In the genomic region with DNA sequence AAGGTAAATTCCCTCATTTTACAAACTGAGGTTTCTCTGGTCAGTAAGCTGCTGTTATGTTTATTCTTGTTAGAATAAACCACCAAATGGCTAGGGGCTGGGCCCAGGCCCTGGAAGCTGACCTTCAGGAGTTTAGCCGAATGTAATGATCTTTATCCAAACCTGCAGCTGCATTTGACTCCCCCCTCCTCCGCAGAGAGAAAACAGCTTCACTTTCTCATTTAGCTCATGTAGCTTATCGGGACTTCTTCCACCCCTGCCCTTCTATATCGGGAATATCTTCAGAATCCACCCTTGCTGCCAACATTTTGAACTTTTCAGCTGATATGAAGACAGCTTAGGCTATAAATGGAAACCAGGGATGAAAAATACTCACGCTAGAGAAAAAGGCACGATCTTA, we compare ENCODE assay signal across 15 cellular contexts.
DNase-seq lines count a peak whose midpoint lies in the region; ATAC-seq and TF ChIP-seq lines count a peak whose summit lies in the region.
"Had no signal": no experiment of that assay in that cellular context is flagged by ENCODE, and none has a peak within 500 bp of the region (broad histone marks: within the 10 kb centered on the region; RNA-seq: fewer than 3 reads in every experiment).

No MANE protein-coding gene starts in this region.

- H3K56ac ChIP-seq in mesendoderm (ENCODE audit: low read length), result no peak overlapping the region

- H3K4me3 ChIP-seq in OCI-LY1 (ENCODE audit: low read depth, low read length, poor library complexity, severe bottlenecking), result no peak overlapping the region
- H3K4me3 ChIP-seq in left ventricle myocardium inferior, result peak overlapping the region; percentile 31
- H3K4me3 ChIP-seq in smooth muscle cell, result no peak overlapping the region
- no peak overlapping the region for H3K4me3 ChIP-seq in mesendoderm (ENCODE audit: low read length)
- H3K4me3 ChIP-seq: SJCRH30 had no signal

- no peak overlapping the region for H2BK5ac ChIP-seq in mesendoderm (ENCODE audit: low read length)

- H3K23ac ChIP-seq in mesendoderm (ENCODE audit: low read length), result no peak overlapping the region

- H3K18ac ChIP-seq in mesendoderm (ENCODE audit: low read length), result no peak overlapping the region

- 93% methylated on average over 6 of the region's 6 CpGs for WGBS in smooth muscle cell (ENCODE audit: low lambda C conversion rate)
- WGBS in mesendoderm (ENCODE audit: extremely low coverage, insufficient coverage, low lambda C conversion rate), result no CpG with 5 or more reads among the region's 6 CpGs

- H3K27ac ChIP-seq in OCI-LY1 (ENCODE audit: low read depth, low read length, poor library complexity, severe bottlenecking) (peak overlapping the region; percentile 61), caudate nucleus (ENCODE audit: low read depth, low read length) (peak overlapping the region; percentile 44), left ventricle myocardium inferior (replicated peaks) (peak overlapping the region; percentile 74), smooth muscle cell (ENCODE audit: low read depth) (peak overlapping the region; percentile 26), mesendoderm (ENCODE audit: low read depth, low read length) (no peak overlapping the region)
- H3K27ac ChIP-seq: SJCRH30 had no signal

- H2BK15ac ChIP-seq in mesendoderm (replicated peaks; ENCODE audit: low read depth), result no peak overlapping the region

- H2AFZ ChIP-seq in OCI-LY1 (ENCODE audit: low read length) (no peak overlapping the region), smooth muscle cell (ENCODE audit: low read depth) (no peak overlapping the region)

- H3K4ac ChIP-seq in mesendoderm (ENCODE audit: low read depth, low read length), result no peak overlapping the region

- no peak overlapping the region for H2BK120ac ChIP-seq in mesendoderm (ENCODE audit: low read depth, low read length)

- peaks cover 2% of the 10 kb centered on the region for H3K79me1 ChIP-seq in mesendoderm (ENCODE audit: low read length)

- H3K9me3 ChIP-seq in OCI-LY1 (ENCODE audit: low read length) (no peaks in the 10 kb centered on the region), left ventricle myocardium inferior (replicated peaks) (no peaks in the 10 kb centered on the region), smooth muscle cell (replicated peaks; ENCODE audit: low read depth) (no peaks in the 10 kb centered on the region)
- H3K9me3 ChIP-seq: SJCRH30 had no signal

- peaks cover 85% of the 10 kb centered on the region for H3K36me3 ChIP-seq in OCI-LY1 (ENCODE audit: insufficient read depth, low read length)
- H3K36me3 ChIP-seq in left ventricle myocardium inferior, result peaks cover 31% of the 10 kb centered on the region
- H3K36me3 ChIP-seq in smooth muscle cell (ENCODE audit: low read depth), result peaks cover 6% of the 10 kb centered on the region
- H3K36me3 ChIP-seq in mesendoderm (ENCODE audit: control insufficient read depth, insufficient read depth, low read length), result peaks cover 3% of the 10 kb centered on the region

- no peak overlapping the region for H2AK5ac ChIP-seq in mesendoderm (ENCODE audit: low read length)

- TF ChIP-seq CTCF in OCI-LY1 (IDR thresholded peaks at IDR 0.05; ENCODE audit: low read length) (no peak), left ventricle myocardium inferior (IDR thresholded peaks at IDR 0.05; ENCODE audit: borderline replicate concordance) (no peak), smooth muscle cell (IDR thresholded peaks at IDR 0.05; ENCODE audit: borderline replicate concordance, insufficient read depth, poor library complexity, severe bottlenecking) (no peak)

- peaks cover 31% of the 10 kb centered on the region for H3K4me1 ChIP-seq in OCI-LY1 (ENCODE audit: insufficient read depth, low read length, severe bottlenecking)
- H3K4me1 ChIP-seq in left ventricle myocardium inferior, result peaks cover 63% of the 10 kb centered on the region
- no peaks in the 10 kb centered on the region for H3K4me1 ChIP-seq in smooth muscle cell (ENCODE audit: low read depth)
- no peaks in the 10 kb centered on the region for H3K4me1 ChIP-seq in mesendoderm (ENCODE audit: control insufficient read depth, low read depth, low read length)
- H3K4me1 ChIP-seq: SJCRH30 had no signal

- no peak overlapping the region for H4K5ac ChIP-seq in mesendoderm (ENCODE audit: low read length)

- no peak for ATAC-seq in HG03095 (IDR thresholded peaks at IDR 0.05; ENCODE audit: unreplicated experiment)
- ATAC-seq: PC-3, sciatic nerve, T-helper 17 cell had no signal

- H3K79me2 ChIP-seq in OCI-LY1 (ENCODE audit: insufficient read depth, low read length) (peaks cover 14% of the 10 kb centered on the region; the same call in 1 of the 2 replicates), smooth muscle cell (ENCODE audit: low read depth) (peaks cover 29% of the 10 kb centered on the region), mesendoderm (ENCODE audit: control insufficient read depth, insufficient read depth, low read length) (no peaks in the 10 kb centered on the region)

- no peak overlapping the region for H4K8ac ChIP-seq in mesendoderm (ENCODE audit: low read depth, low read length)

- no peaks in the 10 kb centered on the region for H3K9me2 ChIP-seq in OCI-LY1 (ENCODE audit: low read depth, low read length)

- no peak overlapping the region for H3K4me2 ChIP-seq in OCI-LY1 (ENCODE audit: low read length)
- H3K4me2 ChIP-seq in smooth muscle cell, result no peak overlapping the region
- H3K4me2 ChIP-seq in mesendoderm (ENCODE audit: low read length), result no peak overlapping the region

- intact Hi-C loops in left ventricle myocardium inferior (cut with micrococcal nuclease), result no loop called here

- H3K27me3 ChIP-seq in OCI-LY1 (ENCODE audit: insufficient read depth, low read length) (no peaks in the 10 kb centered on the region), left ventricle myocardium inferior (ENCODE audit: low read depth) (no peaks in the 10 kb centered on the region), smooth muscle cell (ENCODE audit: low read depth) (no peaks in the 10 kb centered on the region), mesendoderm (ENCODE audit: insufficient read depth, low read length, poor library complexity) (no peaks in the 10 kb centered on the region)
- H3K27me3 ChIP-seq: SJCRH30 had no signal

- peak in 15 of 61 donors; percentile 6 to 85 (median 32) for DNase-seq in caudate nucleus (lab: John Stamatoyannopoulos, UW)
- no peak for DNase-seq in left ventricle myocardium inferior
- DNase-seq in smooth muscle cell (lab: John Stamatoyannopoulos, UW; ENCODE audit: unreplicated experiment), result no peak
- DNase-seq in KG1 (lab: John Stamatoyannopoulos, UW), result no peak
- no peak for DNase-seq in A172 (ENCODE audit: low spot score)
- no peak for DNase-seq in mesendoderm
- DNase-seq: central memory CD4-positive, alpha-beta T cell; NCI-H526 treated with DMSO at 0.1 percent for 48 hours; PC-3; SJCRH30; stimulated activated CD4-positive, alpha-beta T cell treated with anti-CD3 and anti-CD28 coated beads, Interleukin-1b, Interleukin-23, amount 100 ng/mL, for 48 hours; T-helper 17 cell had no signal

- H3F3A ChIP-seq in OCI-LY1 (ENCODE audit: insufficient read depth, low read length) (no peaks in the 10 kb centered on the region), smooth muscle cell (ENCODE audit: low read depth) (peaks cover 15% of the 10 kb centered on the region)

- H3K9ac ChIP-seq in OCI-LY1 (ENCODE audit: low read length) (no peak overlapping the region), smooth muscle cell (ENCODE audit: low read depth) (no peak overlapping the region), mesendoderm (ENCODE audit: low read length) (no peak overlapping the region)

- H4K20me1 ChIP-seq in OCI-LY1 (ENCODE audit: insufficient read depth, low read length) (no peaks in the 10 kb centered on the region), smooth muscle cell (ENCODE audit: low read depth) (peaks cover 17% of the 10 kb centered on the region)
